Comparison of ENCODE assay signal across 8 cellular contexts in the genomic region with DNA sequence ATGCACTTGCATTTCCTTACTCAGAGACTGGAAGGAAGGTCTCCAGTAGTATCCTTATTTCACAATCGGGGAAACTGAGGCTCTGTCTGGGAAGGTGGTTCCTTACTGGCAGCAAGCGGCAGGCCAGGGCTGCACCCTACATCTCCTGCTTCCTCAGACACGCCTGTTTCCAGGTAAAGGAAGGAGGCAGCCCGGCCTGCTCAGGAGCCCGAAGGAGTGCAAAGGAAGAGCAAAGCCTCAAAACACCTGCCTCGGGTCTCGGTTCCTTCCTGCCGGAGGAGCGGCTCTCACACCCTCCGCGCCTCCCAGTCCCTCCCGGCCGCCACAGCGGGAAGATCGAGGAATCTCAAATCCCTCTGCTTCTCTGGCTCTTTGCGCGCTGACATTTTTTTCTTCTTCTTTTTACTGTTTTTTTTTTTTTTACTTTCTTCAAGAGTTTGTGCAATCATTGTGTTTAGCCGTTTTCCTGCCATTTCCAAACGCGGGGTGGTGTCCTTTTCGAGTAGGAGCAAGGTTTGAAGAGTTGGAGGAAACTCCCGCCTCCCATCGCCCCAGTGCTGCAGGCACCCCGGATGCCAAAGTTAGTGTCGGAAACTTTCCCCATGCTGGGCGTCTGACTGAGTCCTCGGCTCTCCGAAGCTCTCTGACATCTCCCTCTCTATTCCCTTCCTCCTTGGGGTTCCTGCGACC. TPM values are rescaled to one million over a fixed set of nuclear protein-coding genes. Genes with fewer than 3 reads are reported as not detected.
DNase-seq lines count a peak whose midpoint lies in the region; ATAC-seq and TF ChIP-seq lines count a peak whose summit lies in the region.

No MANE protein-coding gene starts in this region.

- H3K27ac ChIP-seq in BLaER1 treated with 17β-estradiol and CSF1 and Interleukin-3, amounts not matched to agents 10 nM and 100 nM, result peak overlapping the region in 2 of 11 experiments; percentile 45 to 62; a peak in 2 of 22 replicates
- H3K27ac ChIP-seq in HCT116 (ENCODE audit: low read depth, low read length) (no peak overlapping the region), neural progenitor cell (no peak overlapping the region)

- intact Hi-C loops in HCT116 (cut with micrococcal nuclease), result loop anchor here (2.0 kb wide), 1 partner anchor 36 kb away; no protein-coding TSS in a partner anchor

- H2AFZ ChIP-seq in HCT116 (ENCODE audit: low read depth, low read length, poor library complexity, severe bottlenecking) (peak overlapping the region; percentile 96), neural progenitor cell (replicated peaks) (peak overlapping the region; percentile 99)

- peak overlapping the region in 7 of 11 experiments; percentile 50 to 80 (median 60); a peak in 9 of 22 replicates for H3K9ac ChIP-seq in BLaER1 treated with 17β-estradiol and CSF1 and Interleukin-3, amounts not matched to agents 10 nM and 100 nM
- H3K9ac ChIP-seq in HCT116 (ENCODE audit: low read length) (peak overlapping the region; percentile 45), neural progenitor cell (no peak overlapping the region)

- H3K36me3 Mint-ChIP-seq in T-cell, result peaks cover 4% of the 10 kb centered on the region
- H3K36me3 Mint-ChIP-seq in neural progenitor cell, result no peaks in the 10 kb centered on the region

- H3K9me3 ChIP-seq in BLaER1 treated with 17β-estradiol and CSF1 and Interleukin-3, amounts not matched to agents 10 nM and 100 nM (replicated peaks in 1 of 11), result peaks cover 8 to 16% (median 10%) of the 10 kb centered on the region in 11 experiments; a peak in 19 of 22 replicates
- peaks cover 0 to 6% of the 10 kb centered on the region in 2 experiments; a peak in 1 of 4 replicates for H3K9me3 ChIP-seq in HCT116 (ENCODE audit: control insufficient read depth in 1 of 2, insufficient read depth in 1 of 2, low read depth in 1 of 2, low read length in 2 of 2)
- H3K9me3 ChIP-seq in neural progenitor cell (ENCODE audit: low read depth), result no peaks in the 10 kb centered on the region

- TF ChIP-seq POLR2A in HCT116 (IDR thresholded peaks at IDR 0.05; ENCODE audit: borderline replicate concordance, extremely low read depth, insufficient read depth, insufficient read length), result no peak

- H3K4me1 ChIP-seq in BLaER1 treated with 17β-estradiol and CSF1 and Interleukin-3, amounts not matched to agents 10 nM and 100 nM, result peaks cover 23 to 58% (median 36%) of the 10 kb centered on the region in 10 experiments
- H3K4me1 ChIP-seq in HCT116 (ENCODE audit: control insufficient read depth in 1 of 2, insufficient read depth in 2 of 2, low read length in 2 of 2), result peaks cover 7 to 26% of the 10 kb centered on the region in 2 experiments; a peak in 3 of 4 replicates
- peaks cover 13% of the 10 kb centered on the region for H3K4me1 ChIP-seq in neural progenitor cell

- H3K9me3 Mint-ChIP-seq in T-cell, result peaks cover 4 to 10% (median 8%) of the 10 kb centered on the region in 3 donors
- H3K9me3 Mint-ChIP-seq in neural progenitor cell, result peaks cover 5% of the 10 kb centered on the region

- DNase-seq in HCT116 (ENCODE audit: low read depth, low spot score) (no peak), T-cell (no peak), fibroblast of mammary gland (ENCODE audit: low read depth) (peak; percentile 49), neural progenitor cell (ENCODE audit: low spot score) (peak; percentile 61), NCI-H187 (lab: John Stamatoyannopoulos, UW) (no peak), cerebellum (ENCODE audit: low spot score) (no peak), NCI-H446 (lab: John Stamatoyannopoulos, UW) (no peak)

- no peak overlapping the region for H3K27ac Mint-ChIP-seq in T-cell
- H3K27ac Mint-ChIP-seq in neural progenitor cell, result no peak overlapping the region

- BruUV-seq in HCT116 (replicated peaks; lab: Mats Ljungman, UMichigan), result no TSS peak

- RAD21 ChIA-PET in HCT116 (lab: Charles Lee; ENCODE audit: low non-redundant PET in 1 of 2, low total read pairs in 2 of 2, uncharacterized antibody in 2 of 2, unreplicated experiment in 2 of 2), result no interaction called here

- H3K4me1 Mint-ChIP-seq in T-cell (peaks cover 21 to 25% (median 21%) of the 10 kb centered on the region in 3 donors), neural progenitor cell (peaks cover 23% of the 10 kb centered on the region)

- H3K4me3 ChIP-seq in BLaER1 treated with 17β-estradiol and CSF1 and Interleukin-3, amounts not matched to agents 10 nM and 100 nM, result peak overlapping the region; percentile 52 to 71 (median 62)
- peak overlapping the region; percentile 52 to 72 for H3K4me3 ChIP-seq in HCT116 (replicated peaks in 1 of 2; ENCODE audit: low read depth in 1 of 2, low read length in 2 of 2)
- H3K4me3 ChIP-seq in fibroblast of mammary gland (ENCODE audit: control insufficient read depth, low read depth, low read length), result no peak overlapping the region
- H3K4me3 ChIP-seq in neural progenitor cell, result peak overlapping the region; percentile 68

- H3K4me2 ChIP-seq in BLaER1 treated with 17β-estradiol and CSF1 and Interleukin-3, amounts not matched to agents 10 nM and 100 nM, result peak overlapping the region; percentile 89 to 100 (median 96)
- H3K4me2 ChIP-seq in HCT116 (ENCODE audit: low read length), result peak overlapping the region; percentile 100
- peak overlapping the region; percentile 99 for H3K4me2 ChIP-seq in neural progenitor cell

- H3K79me2 ChIP-seq in HCT116 (ENCODE audit: insufficient read depth, low read length), result no peaks in the 10 kb centered on the region
- no peaks in the 10 kb centered on the region for H3K79me2 ChIP-seq in neural progenitor cell (ENCODE audit: low read depth)

- no peaks in the 10 kb centered on the region for H3K36me3 ChIP-seq in BLaER1 treated with 17β-estradiol and CSF1 and Interleukin-3, amounts not matched to agents 10 nM and 100 nM
- no peaks in the 10 kb centered on the region for H3K36me3 ChIP-seq in HCT116 (ENCODE audit: control insufficient read depth in 1 of 2, insufficient read depth in 2 of 2, low read length in 2 of 2)
- H3K36me3 ChIP-seq in neural progenitor cell, result no peaks in the 10 kb centered on the region

- H3K27me3 Mint-ChIP-seq in T-cell (peaks cover 51 to 68% of the 10 kb centered on the region in 2 donors), neural progenitor cell (ENCODE audit: insufficient read depth, low read depth) (peaks cover 48% of the 10 kb centered on the region)

- no peaks in the 10 kb centered on the region for H3K9me2 ChIP-seq in HCT116 (ENCODE audit: insufficient read depth)

- H3F3A ChIP-seq in neural progenitor cell (ENCODE audit: low read depth), result peaks cover 22% of the 10 kb centered on the region

- H4K20me1 ChIP-seq in BLaER1 treated with 17β-estradiol and CSF1 and Interleukin-3, amounts not matched to agents 10 nM and 100 nM, result peaks cover 0 to 24% (median 21%) of the 10 kb centered on the region in 11 experiments; a peak in 16 of 22 replicates
- H4K20me1 ChIP-seq in HCT116 (ENCODE audit: insufficient read depth) (no peaks in the 10 kb centered on the region), neural progenitor cell (ENCODE audit: low read depth) (no peaks in the 10 kb centered on the region)

- POLR2A ChIA-PET in HCT116 (lab: Charles Lee), result no interaction called here
- POLR2A ChIA-PET in T-cell (lab: Charles Lee), result no interaction called here

- TF ChIP-seq RAD21 in HCT116 (IDR thresholded peaks at IDR 0.05; ENCODE audit: low read depth), result no peak

- peaks cover 41 to 68% (median 54%) of the 10 kb centered on the region in 11 experiments for H3K27me3 ChIP-seq in BLaER1 treated with 17β-estradiol and CSF1 and Interleukin-3, amounts not matched to agents 10 nM and 100 nM
- H3K27me3 ChIP-seq in HCT116 (ENCODE audit: insufficient read depth, low read length) (no peaks in the 10 kb centered on the region; the same call in 1 of the 2 replicates), neural progenitor cell (peaks cover 69% of the 10 kb centered on the region)

- CTCF ChIA-PET in HCT116 (lab: Charles Lee), result interaction anchor here (0.7 to 1.8 kb wide), 8 partner anchors 9 to 179 kb away, joined by 3 to 9 read pairs (median 4); no protein-coding TSS in a partner anchor
- CTCF ChIA-PET in T-cell (lab: Charles Lee), result no interaction called here

- TF ChIP-seq CTCF in HCT116 (IDR thresholded peaks at IDR 0.05 in 2 of 3, conservative IDR thresholded peaks at IDR 0.05 in 1 of 3; ENCODE audit: borderline replicate concordance in 1 of 3, insufficient read depth in 1 of 3, low read depth in 2 of 3, low read length in 2 of 3) (no peak), fibroblast of mammary gland (conservative IDR thresholded peaks at IDR 0.05; ENCODE audit: control insufficient read depth, insufficient read depth, low read depth, low read length) (no peak), neural progenitor cell (IDR thresholded peaks at IDR 0.05) (no peak)

- peak overlapping the region; percentile 64 to 79 (median 70) for H3K4me3 Mint-ChIP-seq in T-cell
- H3K4me3 Mint-ChIP-seq in neural progenitor cell, result peak overlapping the region; percentile 82

- ATAC-seq in HCT116, result peak; percentile 44
- peak in 2 of 4 experiments; percentile 19 to 20 for ATAC-seq in T-cell (replicated peaks in 1 of 4)

TF ChIP-seq in HCT116, 20 proteins besides CTCF, POLR2A, EP300 and RAD21:
- TF ChIP-seq EZH2 (IDR thresholded peaks at IDR 0.05) (no peak), EGR1 (IDR thresholded peaks at IDR 0.05; ENCODE audit: low read depth) (no peak), YY1 (IDR thresholded peaks at IDR 0.05; ENCODE audit: extremely low read depth, insufficient replicate concordance, low read depth, low read length) (no peak), SRF (IDR thresholded peaks at IDR 0.05; ENCODE audit: low read depth) (no peak), EZH2phosphoT487 (IDR thresholded peaks at IDR 0.05; ENCODE audit: borderline replicate concordance) (no peak), JUND (IDR thresholded peaks at IDR 0.05) (no peak), TCF7L2 (IDR thresholded peaks at IDR 0.05; ENCODE audit: borderline replicate concordance, extremely low read depth, insufficient read depth, insufficient read length) (no peak)
- TF ChIP-seq, protein P1, sequence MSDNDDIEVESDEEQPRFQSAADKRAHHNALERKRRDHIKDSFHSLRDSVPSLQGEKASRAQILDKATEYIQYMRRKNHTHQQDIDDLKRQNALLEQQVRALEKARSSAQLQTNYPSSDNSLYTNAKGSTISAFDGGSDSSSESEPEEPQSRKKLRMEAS (IDR thresholded peaks at IDR 0.05), result 0 out of 2 replicates have a peak, but pooled peaks have one; percentile 3
- TF ChIP-seq, protein P2, sequence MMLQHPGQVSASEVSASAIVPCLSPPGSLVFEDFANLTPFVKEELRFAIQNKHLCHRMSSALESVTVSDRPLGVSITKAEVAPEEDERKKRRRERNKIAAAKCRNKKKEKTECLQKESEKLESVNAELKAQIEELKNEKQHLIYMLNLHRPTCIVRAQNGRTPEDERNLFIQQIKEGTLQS (IDR thresholded peaks at IDR 0.05), result no peak

RNA-seq across cellular contexts. Expression of a gene that starts 1.0 kb away (rescaled TPM):
- total RNA-seq in HCT116 (2021; ENCODE audit: unreplicated experiment), result not detected
- polyA plus RNA-seq in HCT116 (2012), result not detected in 2 replicates
- total RNA-seq in T-cell, result not detected
- not detected in 2 replicates for total RNA-seq in neural progenitor cell (ENCODE audit: low replicate concordance)
- 1.5 TPM for total RNA-seq in cerebellum

Comparison
In these comparisons a context has a peak if more than half of its experiments do, and no peak if none do; other contexts are left out.
1. DNase-seq: peak in fibroblast of mammary gland (single experiment) and neural progenitor cell (single experiment); none in HCT116 (single experiment), T-cell (0 of 34), NCI-H187 (0 of 2), cerebellum (single experiment) and NCI-H446 (0 of 2).
2. Peak in every context shown above with its lines, with median percentiles within 50 percentile points of each other: H3K4me2 ChIP-seq.